8 cellular contexts compared by ENCODE assay signal in genomic region chr3:113746069-113746954, GRCh38. TPM values are rescaled to one million over a fixed set of nuclear protein-coding genes. Genes with fewer than 3 reads are reported as not detected.
DNase-seq lines count a peak whose midpoint lies in the region; ATAC-seq lines count a peak whose summit lies in the region.

TSS of gene NAA50 (minus strand) at chr3:113746249. CDS start at chr3:113745949, 300 bp downstream.

- H3K27ac Mint-ChIP-seq in CD4-positive, alpha-beta memory T cell, result peak within 1 kb of the TSS; percentile 100

- no peaks in the 10 kb centered on the region for H3K9me3 ChIP-seq in CD4-positive, alpha-beta memory T cell (ENCODE audit: control insufficient read depth in 1 of 2, low read length in 2 of 2)
- no peaks in the 10 kb centered on the region for H3K9me3 ChIP-seq in effector memory CD4-positive, alpha-beta T cell (ENCODE audit: control insufficient read depth, low read length)

- POLR2A ChIA-PET in CD4-positive, alpha-beta memory T cell (lab: Charles Lee; ENCODE audit: partially characterized antibody), result interaction anchor here (0.6 to 5.9 kb wide), 29 partner anchors 10 to 1419 kb away, joined by 3 to 87 read pairs (median 4); partner anchors contain the start of genes ATG3, CCDC191, QTRT2 and SLC35A5

- peak; percentile 91 to 96 (median 94) for DNase-seq in CD4-positive, alpha-beta memory T cell
- peak; percentile 94 for DNase-seq in HT1080 (ENCODE audit: low read depth)
- peak; percentile 92 for DNase-seq in NOMO-1 treated with DMSO at 0.1 percent for 48 hours (lab: John Stamatoyannopoulos, UW; ENCODE audit: unreplicated experiment)
- peak; percentile 87 to 89 for DNase-seq in activated CD8-positive, alpha-beta memory T cell treated with anti-CD3 and anti-CD28 coated beads for 4 hours (ENCODE audit: low read depth in 2 of 2)
- peak; percentile 89 to 91 (median 90) for DNase-seq in effector memory CD4-positive, alpha-beta T cell
- peak; percentile 96 to 98 for DNase-seq in lung microvascular endothelial cell (ENCODE audit: low read depth in 2 of 2)
- peak; percentile 83 to 93 (median 89) for DNase-seq in stimulated activated CD4-positive, alpha-beta T cell treated with anti-CD3 and anti-CD28 coated beads, TNF-alpha, amount 100 ng/mL, for 48 hours (ENCODE audit: low read depth in 3 of 3)

- peaks cover 64% of the 10 kb centered on the region for H3K4me1 ChIP-seq in CD4-positive, alpha-beta memory T cell (ENCODE audit: insufficient read depth, low read length)
- H3K4me1 ChIP-seq in effector memory CD4-positive, alpha-beta T cell (ENCODE audit: control insufficient read depth, insufficient read depth, low read length, poor library complexity, severe bottlenecking), result peaks cover 23% of the 10 kb centered on the region

- H3K27me3 Mint-ChIP-seq in CD4-positive, alpha-beta memory T cell, result no peaks in the 10 kb centered on the region

- CTCF ChIA-PET in CD4-positive, alpha-beta memory T cell (lab: Charles Lee; ENCODE audit: partially characterized antibody), result interaction anchor here (0.6 to 5.8 kb wide), 23 partner anchors 8 to 456 kb away, joined by 3 to 100 read pairs (median 4); partner anchors contain the start of genes CCDC191, GRAMD1C, QTRT2 and SPICE1

- intact Hi-C loops in CD4-positive, alpha-beta memory T cell (cut with micrococcal nuclease), result loop anchor here (1.0 to 10.0 kb wide), 10 partner anchors 50 to 1401 kb away; partner anchors contain the start of genes ATG3, CCDC191, GRAMD1C and QTRT2

- peaks cover 42 to 82% (median 55%) of the 10 kb centered on the region in 4 donors for H3K4me1 Mint-ChIP-seq in CD4-positive, alpha-beta memory T cell

- peak within 1 kb of the TSS; percentile 99 for H3K27ac ChIP-seq in CD4-positive, alpha-beta memory T cell (ENCODE audit: low read depth, low read length)
- peak within 1 kb of the TSS; percentile 100 for H3K27ac ChIP-seq in effector memory CD4-positive, alpha-beta T cell (ENCODE audit: insufficient read depth, low read length, poor library complexity, severe bottlenecking)

- H3K36me3 ChIP-seq in CD4-positive, alpha-beta memory T cell (ENCODE audit: insufficient read depth, low read length), result no peaks in the 10 kb centered on the region
- no peaks in the 10 kb centered on the region for H3K36me3 ChIP-seq in effector memory CD4-positive, alpha-beta T cell (ENCODE audit: control insufficient read depth, insufficient read depth, low read length)

- ATAC-seq in GM19468 (IDR thresholded peaks at IDR 0.05; ENCODE audit: extremely low read depth, unreplicated experiment), result peak; percentile 26

- peak within 1 kb of the TSS; percentile 87 to 99 for H3K4me3 ChIP-seq in CD4-positive, alpha-beta memory T cell (ENCODE audit: low read length in 2 of 2)
- H3K4me3 ChIP-seq in effector memory CD4-positive, alpha-beta T cell (ENCODE audit: insufficient read depth, low read depth, low read length, poor library complexity, severe bottlenecking), result peak within 1 kb of the TSS; percentile 84

- H3K27me3 ChIP-seq in CD4-positive, alpha-beta memory T cell (ENCODE audit: insufficient read depth, low read length), result no peaks in the 10 kb centered on the region
- H3K27me3 ChIP-seq in effector memory CD4-positive, alpha-beta T cell (replicated peaks; ENCODE audit: control insufficient read depth, insufficient read depth, low read length, poor library complexity, severe bottlenecking), result no peaks in the 10 kb centered on the region

- peak within 1 kb of the TSS; percentile 92 to 100 (median 98) for H3K4me3 Mint-ChIP-seq in CD4-positive, alpha-beta memory T cell

- H3K36me3 Mint-ChIP-seq in CD4-positive, alpha-beta memory T cell, result peaks cover 0 to 17% of the 10 kb centered on the region in 2 donors

- peaks cover 0 to 4% (median 0%) of the 10 kb centered on the region in 8 donors for H3K9me3 Mint-ChIP-seq in CD4-positive, alpha-beta memory T cell

RNA-seq across cellular contexts. Expression of gene NAA50, which starts in this region (rescaled TPM):
- 10 to 100 TPM; 65.1 to 69.9 TPM for total RNA-seq in CD4-positive, alpha-beta memory T cell
- polyA plus RNA-seq in CD4-positive, alpha-beta memory T cell, result 10 to 100 TPM; 77.5 to 77.7 TPM
- total RNA-seq in HT1080 (2014; rRNA removed; shearing (Covaris generic)), result 351 and 605 TPM in 2 replicates
- 216 and 264 TPM in 2 replicates for polyA plus RNA-seq in HT1080 (2015; cell fraction: cytosol; rRNA removed)
- 135 and 137 TPM in 2 replicates for polyA plus RNA-seq in HT1080 (2015; cell fraction: nucleus; rRNA removed)
- 102 and 140 TPM in 2 replicates for total RNA-seq in lung microvascular endothelial cell

Comparison
In these comparisons a context has a peak if more than half of its experiments do, and no peak if none do; other contexts are left out.
1. Peak in every context shown above with its lines: DNase-seq, ATAC-seq, H3K4me3 ChIP-seq and H3K27ac ChIP-seq.